Comparison of ENCODE assay signal across 17 cellular contexts in genomic region chr22:30881361-30882180, GRCh38.
DNase-seq lines count a peak whose midpoint lies in the region; ATAC-seq and TF ChIP-seq lines count a peak whose summit lies in the region.
"Had no signal": no experiment of that assay in that cellular context is flagged by ENCODE, and none has a peak within 500 bp of the region (broad histone marks: within the 10 kb centered on the region; RNA-seq: fewer than 3 reads in every experiment).

No MANE protein-coding gene starts in this region.

- no peaks in the 10 kb centered on the region for H3K27me3 ChIP-seq in HUES64 (ENCODE audit: insufficient read depth, low read length)
- H3K27me3 ChIP-seq in adrenal gland, result no peaks in the 10 kb centered on the region
- no peaks in the 10 kb centered on the region for H3K27me3 ChIP-seq in stomach
- H3K27me3 ChIP-seq: SJSA1 had no signal

- TF ChIP-seq CTCF in adrenal gland (IDR thresholded peaks at IDR 0.05) (no peak), stomach (IDR thresholded peaks at IDR 0.05) (no peak)

- DNase-seq in adrenal gland, result peak in 6 of 7 donors; percentile 61 to 87 (median 69)
- peak; percentile 63 for DNase-seq in left kidney (ENCODE audit: low read depth, low spot score)
- DNase-seq in stomach, result peak; percentile 54
- no peak for DNase-seq in NCI-H2227 treated with DMSO at 0.1 percent for 48 hours (lab: John Stamatoyannopoulos, UW)
- DNase-seq: activated B cell treated with CpG ODN at 0.5 μM for 24 hours; activated CD8-positive, alpha-beta memory T cell treated with anti-CD3 and anti-CD28 coated beads, Interleukin-2, amount 50 U/mL, for 48 hours; cortex of kidney; GF-D8; immature natural killer cell; NCI-H1417; NCI-H748 treated with DMSO at 0.1 percent for 48 hours; stimulated activated naive CD4-positive, alpha-beta T cell treated with Interleukin-2 at 50 U/mL for 16 hours had no signal

- TF ChIP-seq EP300 in stomach (IDR thresholded peaks at IDR 0.05), result no peak

- H3K9me3 ChIP-seq in HUES64 (ENCODE audit: insufficient read depth, low read depth, low read length), result no peaks in the 10 kb centered on the region
- H3K9me3 ChIP-seq in adrenal gland (replicated peaks in 1 of 3), result no peaks in the 10 kb centered on the region
- H3K9me3 ChIP-seq in stomach, result no peaks in the 10 kb centered on the region
- H3K9me3 ChIP-seq: SJSA1 had no signal

- no peaks in the 10 kb centered on the region for H3K4me1 ChIP-seq in HUES64 (ENCODE audit: insufficient read depth, low read length)
- H3K4me1 ChIP-seq in adrenal gland (replicated peaks in 1 of 2), result peaks cover 21 to 44% of the 10 kb centered on the region in 2 donors
- H3K4me1 ChIP-seq in stomach, result peaks cover 0 to 13% (median 12%) of the 10 kb centered on the region in 4 donors
- H3K4me1 ChIP-seq: SJSA1 had no signal

- H3K4me3 ChIP-seq in HUES64 (ENCODE audit: low read length) (no peak overlapping the region), adrenal gland (no peak overlapping the region), stomach (no peak overlapping the region)
- H3K4me3 ChIP-seq: SJSA1 had no signal

- 0 out of 2 replicates have a peak overlapping the region, but pooled peaks have one; percentile 6 for H3K9ac ChIP-seq in HUES64 (ENCODE audit: low read depth, low read length)

- 81% methylated on average over 14 of the region's 14 CpGs for WGBS in HUES64
- WGBS in adrenal gland, 4 donors, result 40 to 68% (median 58%) methylated on average over 1 to 14 of the region's 14 CpGs
- WGBS in stomach, 5 donors, result 35 to 76% (median 54%) methylated on average over 8 to 14 of the region's 14 CpGs

- TF ChIP-seq POLR2A in adrenal gland (IDR thresholded peaks at IDR 0.05) (no peak), stomach (IDR thresholded peaks at IDR 0.05) (no peak)

- ATAC-seq in GM18873 (IDR thresholded peaks at IDR 0.05; ENCODE audit: low FRiP score, unreplicated experiment), result no peak
- no peak for ATAC-seq in GM21367 (IDR thresholded peaks at IDR 0.05; ENCODE audit: unreplicated experiment)

- intact Hi-C loops in adrenal gland (cut with DNase I) (no loop called here), stomach (cut with DNase I; ENCODE audit: low total_unique reads) (no loop called here)

- H3K36me3 ChIP-seq in HUES64 (ENCODE audit: insufficient read depth, low read length) (no peaks in the 10 kb centered on the region), adrenal gland (replicated peaks in 1 of 2) (no peaks in the 10 kb centered on the region), stomach (no peaks in the 10 kb centered on the region)
- H3K36me3 ChIP-seq: SJSA1 had no signal

- H3K27ac ChIP-seq in HUES64 (ENCODE audit: low read depth, low read length) (no peak overlapping the region), adrenal gland (peak overlapping the region in 3 of 5 donors; percentile 36 to 84 (median 60)), stomach (peak overlapping the region in 1 of 5 donors; percentile 35)
- H3K27ac ChIP-seq: C4-2B, SJSA1 had no signal
